In the genomic region with DNA sequence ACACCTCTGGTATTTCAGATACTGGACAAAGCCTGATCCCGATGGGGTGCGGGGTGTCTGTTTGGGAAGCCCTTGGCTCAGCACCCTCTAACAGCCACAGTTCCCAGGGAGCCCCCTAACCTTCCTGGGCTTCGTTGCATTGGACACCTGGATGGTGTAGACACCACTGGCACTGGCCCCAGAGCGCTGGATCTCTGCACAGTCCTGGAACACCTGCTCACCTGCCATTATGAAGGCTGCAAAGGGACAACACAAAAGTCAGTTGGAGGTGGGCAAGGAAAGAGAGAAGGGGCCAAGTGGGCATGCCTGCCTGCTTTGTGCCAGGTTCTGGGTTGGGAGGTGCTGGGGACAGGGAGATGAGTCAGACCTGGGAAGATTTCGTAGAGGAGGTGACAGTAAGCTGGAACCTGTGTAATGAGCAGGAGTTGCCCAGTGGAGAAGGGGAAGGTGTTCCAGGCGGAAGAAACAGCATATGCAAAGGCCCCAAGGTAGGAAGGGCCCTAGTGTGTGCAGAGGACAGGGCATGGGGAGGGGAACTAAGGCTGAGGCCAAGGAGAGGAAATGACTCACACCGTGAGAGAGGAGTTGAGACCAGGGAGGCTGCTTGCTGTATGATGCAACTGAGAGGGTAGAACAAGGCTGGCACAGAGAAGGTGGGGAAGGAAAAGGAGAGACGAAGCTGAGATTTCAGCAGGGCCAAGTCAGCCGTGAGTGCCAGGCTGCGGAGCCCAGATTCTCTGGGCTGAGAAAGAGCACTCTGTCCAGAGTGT, we compare ENCODE assay signal across 1 cellular context.
TF ChIP-seq lines count a peak whose summit lies in the region.

No MANE protein-coding gene starts in this region.

TF ChIP-seq in GM12878, 131 proteins besides CTCF, POLR2A, EP300 and RAD21 (continued from another document):
- TF ChIP-seq, protein P1, sequence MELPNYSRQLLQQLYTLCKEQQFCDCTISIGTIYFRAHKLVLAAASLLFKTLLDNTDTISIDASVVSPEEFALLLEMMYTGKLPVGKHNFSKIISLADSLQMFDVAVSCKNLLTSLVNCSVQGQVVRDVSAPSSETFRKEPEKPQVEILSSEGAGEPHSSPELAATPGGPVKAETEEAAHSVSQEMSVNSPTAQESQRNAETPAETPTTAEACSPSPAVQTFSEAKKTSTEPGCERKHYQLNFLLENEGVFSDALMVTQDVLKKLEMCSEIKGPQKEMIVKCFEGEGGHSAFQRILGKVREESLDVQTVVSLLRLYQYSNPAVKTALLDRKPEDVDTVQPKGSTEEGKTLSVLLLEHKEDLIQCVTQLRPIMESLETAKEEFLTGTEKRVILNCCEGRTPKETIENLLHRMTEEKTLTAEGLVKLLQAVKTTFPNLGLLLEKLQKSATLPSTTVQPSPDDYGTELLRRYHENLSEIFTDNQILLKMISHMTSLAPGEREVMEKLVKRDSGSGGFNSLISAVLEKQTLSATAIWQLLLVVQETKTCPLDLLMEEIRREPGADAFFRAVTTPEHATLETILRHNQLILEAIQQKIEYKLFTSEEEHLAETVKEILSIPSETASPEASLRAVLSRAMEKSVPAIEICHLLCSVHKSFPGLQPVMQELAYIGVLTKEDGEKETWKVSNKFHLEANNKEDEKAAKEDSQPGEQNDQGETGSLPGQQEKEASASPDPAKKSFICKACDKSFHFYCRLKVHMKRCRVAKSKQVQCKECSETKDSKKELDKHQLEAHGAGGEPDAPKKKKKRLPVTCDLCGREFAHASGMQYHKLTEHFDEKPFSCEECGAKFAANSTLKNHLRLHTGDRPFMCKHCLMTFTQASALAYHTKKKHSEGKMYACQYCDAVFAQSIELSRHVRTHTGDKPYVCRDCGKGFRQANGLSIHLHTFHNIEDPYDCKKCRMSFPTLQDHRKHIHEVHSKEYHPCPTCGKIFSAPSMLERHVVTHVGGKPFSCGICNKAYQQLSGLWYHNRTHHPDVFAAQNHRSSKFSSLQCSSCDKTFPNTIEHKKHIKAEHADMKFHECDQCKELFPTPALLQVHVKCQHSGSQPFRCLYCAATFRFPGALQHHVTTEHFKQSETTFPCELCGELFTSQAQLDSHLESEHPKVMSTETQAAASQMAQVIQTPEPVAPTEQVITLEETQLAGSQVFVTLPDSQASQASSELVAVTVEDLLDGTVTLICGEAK (IDR thresholded peaks at IDR 0.05; ENCODE audit: borderline replicate concordance) = no peak
- TF ChIP-seq CREB1 (IDR thresholded peaks at IDR 0.05; ENCODE audit: low read depth) (no peak), ZNF217 (IDR thresholded peaks at IDR 0.05) (no peak), SUPT20H (IDR thresholded peaks at IDR 0.05; ENCODE audit: borderline replicate concordance, control insufficient read depth, low read depth, low read length) (no peak), BHLHE40 (IDR thresholded peaks at IDR 0.05; ENCODE audit: borderline replicate concordance in 1 of 2, low read depth in 2 of 2, low read length in 1 of 2) (no peak), NR2F1 (conservative IDR thresholded peaks at IDR 0.05) (no peak), CBX5 (IDR thresholded peaks at IDR 0.05; ENCODE audit: low read depth) (no peak), HDAC6 (IDR thresholded peaks at IDR 0.05; ENCODE audit: unreplicated experiment) (no peak), ETV6 (conservative IDR thresholded peaks at IDR 0.05 in 1 of 2, IDR thresholded peaks at IDR 0.05 in 1 of 2; ENCODE audit: borderline replicate concordance in 1 of 2, low read depth in 1 of 2) (no peak)
TF ChIP-seq in GM12878: peak in this region for 0.
